In genomic region chr1:85262985-85263384, GRCh38 we compare ENCODE assay signal across 1 cellular context.
TF ChIP-seq lines count a peak whose summit lies in the region.

No MANE protein-coding gene starts in this region.

TF ChIP-seq in K562, 482 proteins besides CTCF, POLR2A, EP300 and RAD21:
- TF ChIP-seq RFX1 (IDR thresholded peaks at IDR 0.05) (peak; percentile 39; the same call in 1 of the 2 replicates), ESRRA (IDR thresholded peaks at IDR 0.05; ENCODE audit: borderline replicate concordance, low read depth) (no peak)
TF ChIP-seq in K562: peak in this region for 1.
